In genomic region chr3:72345980-72346379, GRCh38 we compare ENCODE assay signal across 1 cellular context.
TF ChIP-seq lines count a peak whose summit lies in the region.

No MANE protein-coding gene starts in this region.

TF ChIP-seq in GM23338, 12 proteins besides CTCF, POLR2A, EP300 and RAD21 (continued from another document):
- no peak for TF ChIP-seq ZNF462 (CRISPR knock-in tag; IDR thresholded peaks at IDR 0.05)
